In genomic region chr4:175441256-175441655, GRCh38 we compare ENCODE assay signal across 16 cellular contexts.
DNase-seq lines count a peak whose midpoint lies in the region; ATAC-seq and TF ChIP-seq lines count a peak whose summit lies in the region.
"Had no signal": no experiment of that assay in that cellular context is flagged by ENCODE, and none has a peak within 500 bp of the region (broad histone marks: within the 10 kb centered on the region; RNA-seq: fewer than 3 reads in every experiment).

No MANE protein-coding gene starts in this region.

- intact Hi-C loops in Right ventricle myocardium inferior (cut with DNase I) = no loop called here
- intact Hi-C loops in heart right ventricle (cut with DNase I) = no loop called here
- intact Hi-C loops in OCI-LY7 (cut with micrococcal nuclease; ENCODE audit: unreplicated experiment) = loop anchor here (5.0 to 10.0 kb wide), 2 partner anchors 564 to 676 kb away; no protein-coding TSS in a partner anchor
- intact Hi-C loops in dorsolateral prefrontal cortex (cut with DNase I) = no loop called here

- H3K4me3 ChIP-seq in heart right ventricle = no peak overlapping the region
- H3K4me3 ChIP-seq in OCI-LY7 (ENCODE audit: low read depth, low read length, poor library complexity, severe bottlenecking) = no peak overlapping the region
- H3K4me3 ChIP-seq in dorsolateral prefrontal cortex = no peak overlapping the region
- H3K4me3 ChIP-seq in tibial nerve = no peak overlapping the region
- H3K4me3 ChIP-seq: BLaER1 had no signal

- CTCF ChIA-PET in OCI-LY7 (lab: Charles Lee; ENCODE audit: unreplicated experiment) = interaction anchor here (0.7 kb wide), 1 partner anchor 11 kb away, joined by 4 read pairs; no protein-coding TSS in a partner anchor

- H3K4me1 ChIP-seq in heart right ventricle (no peaks in the 10 kb centered on the region), OCI-LY7 (ENCODE audit: insufficient read depth, low read length, poor library complexity, severe bottlenecking) (peaks cover 6% of the 10 kb centered on the region), tibial nerve (no peaks in the 10 kb centered on the region)

- POLR2A ChIA-PET in OCI-LY7 (lab: Charles Lee) = interaction anchor here (1.3 to 2.3 kb wide), 4 partner anchors 8 to 16 kb away, joined by 5 to 14 read pairs (median 8); no protein-coding TSS in a partner anchor

- H3K27me3 ChIP-seq in heart right ventricle (no peaks in the 10 kb centered on the region), dorsolateral prefrontal cortex (no peaks in the 10 kb centered on the region), tibial nerve (no peaks in the 10 kb centered on the region)
- H3K27me3 ChIP-seq: BLaER1 had no signal

- TF ChIP-seq CTCF in heart right ventricle (IDR thresholded peaks at IDR 0.05) (no peak), OCI-LY7 (conservative IDR thresholded peaks at IDR 0.05; ENCODE audit: low read length) (no peak), nephron progenitor cell (IDR thresholded peaks at IDR 0.05) (no peak), dorsolateral prefrontal cortex (IDR thresholded peaks at IDR 0.05 in 54 of 56, conservative IDR thresholded peaks at IDR 0.05 in 2 of 56; ENCODE audit: low read depth in 1 of 56, partially characterized antibody in 56 of 56) (no peak), tibial nerve (IDR thresholded peaks at IDR 0.05) (no peak)

- H3K27me3 Mint-ChIP-seq in nephron progenitor cell (ENCODE audit: low read depth, poor library complexity) = peaks cover 4% of the 10 kb centered on the region
- H3K27me3 Mint-ChIP-seq: CD8-positive, alpha-beta memory T cell; IgD-negative memory B cell had no signal

- peak; percentile 47 for DNase-seq in Right ventricle myocardium inferior (ENCODE audit: missing footprints)
- DNase-seq in heart right ventricle = no peak
- no peak for DNase-seq in OCI-LY7 (ENCODE audit: low spot score)
- DNase-seq in nephron progenitor cell = no peak
- DNase-seq in dorsolateral prefrontal cortex = no peak
- DNase-seq in tibial nerve (ENCODE audit: low spot score in 2 of 2) = no peak
- DNase-seq: 8988T; AML-193; Caco-2; CD8-positive, alpha-beta memory T cell; GF-D8; KG1 had no signal

- H3K36me3 ChIP-seq in heart right ventricle (no peaks in the 10 kb centered on the region), OCI-LY7 (ENCODE audit: insufficient read depth, low read length) (no peaks in the 10 kb centered on the region), tibial nerve (no peaks in the 10 kb centered on the region)
- H3K36me3 ChIP-seq: BLaER1 had no signal

- H3K27ac ChIP-seq in heart right ventricle = no peak overlapping the region
- H3K27ac ChIP-seq in OCI-LY7 (ENCODE audit: low read depth, low read length, poor library complexity, severe bottlenecking) = no peak overlapping the region
- no peak overlapping the region for H3K27ac ChIP-seq in dorsolateral prefrontal cortex
- no peak overlapping the region for H3K27ac ChIP-seq in tibial nerve
- H3K27ac ChIP-seq: BLaER1 had no signal

- H3K4me2 ChIP-seq in OCI-LY7 (ENCODE audit: low read length) = no peak overlapping the region
- H3K4me2 ChIP-seq: BLaER1 had no signal

- H3K36me3 Mint-ChIP-seq in nephron progenitor cell (ENCODE audit: low read depth) = no peaks in the 10 kb centered on the region
- H3K36me3 Mint-ChIP-seq: CD8-positive, alpha-beta memory T cell; IgD-negative memory B cell had no signal

- H4K20me1 ChIP-seq in OCI-LY7 (ENCODE audit: insufficient read depth, low read length) = no peaks in the 10 kb centered on the region
- H4K20me1 ChIP-seq: BLaER1 had no signal

- no TSS peak for BruUV-seq in OCI-LY7 (replicated peaks; lab: Mats Ljungman, UMichigan)

- WGBS in heart right ventricle, 2 donors = 83 to 86% methylated on average over 7 of the region's 7 CpGs
- WGBS in tibial nerve, 2 donors = 86% methylated on average over 7 of the region's 7 CpGs

- TF ChIP-seq EP300 in tibial nerve (IDR thresholded peaks at IDR 0.05) = no peak

- H3K9me3 ChIP-seq in heart right ventricle (no peaks in the 10 kb centered on the region), OCI-LY7 (ENCODE audit: low read length) (no peaks in the 10 kb centered on the region), tibial nerve (no peaks in the 10 kb centered on the region)
- H3K9me3 ChIP-seq: BLaER1, Caco-2 had no signal

- H3K27ac Mint-ChIP-seq in nephron progenitor cell = peak overlapping the region; percentile 47
- H3K27ac Mint-ChIP-seq: CD8-positive, alpha-beta memory T cell; IgD-negative memory B cell had no signal

- no peaks in the 10 kb centered on the region for H3K79me2 ChIP-seq in OCI-LY7 (ENCODE audit: insufficient read depth, low read depth, low read length)

- no peak for TF ChIP-seq POLR2A in tibial nerve (IDR thresholded peaks at IDR 0.05)

- H2AFZ ChIP-seq in OCI-LY7 (ENCODE audit: low read length) = peak overlapping the region; percentile 27; the same call in 1 of the 2 replicates

- H3K4me3 Mint-ChIP-seq in nephron progenitor cell = no peak overlapping the region
- H3K4me3 Mint-ChIP-seq: CD8-positive, alpha-beta memory T cell had no signal

- no peaks in the 10 kb centered on the region for H3K9me3 Mint-ChIP-seq in nephron progenitor cell
- H3K9me3 Mint-ChIP-seq: IgD-negative memory B cell had no signal

- no peaks in the 10 kb centered on the region for H3K4me1 Mint-ChIP-seq in nephron progenitor cell
- H3K4me1 Mint-ChIP-seq: CD8-positive, alpha-beta memory T cell had no signal

- no peaks in the 10 kb centered on the region for H3K9me2 ChIP-seq in OCI-LY7 (ENCODE audit: insufficient read depth, low read length)

- no peak for ATAC-seq in Right ventricle myocardium inferior
- no peak for ATAC-seq in heart right ventricle
- no peak for ATAC-seq in HG03342 (IDR thresholded peaks at IDR 0.05; ENCODE audit: unreplicated experiment)
- ATAC-seq: HCT116 had no signal
